In the genomic region with DNA sequence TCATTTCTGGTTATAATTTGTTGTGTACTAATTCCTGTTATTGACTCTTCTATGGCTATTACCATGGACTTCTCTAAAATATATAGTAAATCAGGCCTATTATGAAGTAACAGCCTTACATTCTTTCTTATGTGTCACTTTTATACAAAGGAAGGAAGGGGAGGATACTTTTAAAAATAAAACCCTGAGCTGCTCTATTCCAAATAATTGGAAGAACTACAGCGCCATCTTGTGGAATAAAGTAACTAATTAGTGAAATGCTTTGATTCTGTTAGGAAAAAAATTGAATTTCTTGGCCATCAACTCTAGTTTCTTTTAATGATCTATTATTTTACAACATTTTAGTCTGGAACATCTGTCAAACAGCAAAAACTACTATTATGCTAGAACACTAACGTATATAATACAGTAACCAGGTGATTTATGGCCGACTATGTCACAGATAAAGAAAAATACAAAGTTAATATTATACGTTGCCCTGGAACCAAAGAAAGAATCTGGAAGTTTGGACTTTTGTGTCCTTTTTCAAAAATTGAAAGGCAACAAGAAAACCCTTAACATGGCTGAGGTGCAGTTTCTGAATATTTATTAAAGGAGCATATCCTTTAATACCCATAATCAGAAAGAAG, we compare ENCODE assay signal across 9 cellular contexts. TPM values are rescaled to one million over a fixed set of nuclear protein-coding genes. Genes with fewer than 3 reads are reported as not detected.
A peak's percentile ranks its signal among the peaks of the same experiment; 100 is the strongest.
DNase-seq lines count a peak whose midpoint lies in the region; ATAC-seq and TF ChIP-seq lines count a peak whose summit lies in the region.
"Had no signal": no experiment of that assay in that cellular context is flagged by ENCODE, and none has a peak within 500 bp of the region (broad histone marks: within the 10 kb centered on the region; RNA-seq: fewer than 3 reads in every experiment).

No MANE protein-coding gene starts in this region.

- DNase-seq in EH (ENCODE audit: low read depth) (peak; percentile 62), NCI-H2227 treated with DMSO at 0.1 percent for 48 hours (lab: John Stamatoyannopoulos, UW) (peak; percentile 54), amniotic epithelial cell (ENCODE audit: low read depth) (peak; percentile 53), hepatic stellate cell (ENCODE audit: low spot score) (peak; percentile 19), stomach (no peak), T-helper 9 cell (no peak)
- DNase-seq: activated B cell treated with CpG ODN at 0.5 μM for 24 hours had no signal

- intact Hi-C loops in stomach (cut with DNase I; ENCODE audit: low total_unique reads) = no loop called here

- peaks cover 0 to 4% (median 0%) of the 10 kb centered on the region in 4 donors for H3K4me1 ChIP-seq in stomach

- H3K36me3 ChIP-seq in stomach = no peaks in the 10 kb centered on the region

- ATAC-seq in HG02884 (IDR thresholded peaks at IDR 0.05; ENCODE audit: unreplicated experiment) = peak; percentile 57
- no peak for ATAC-seq in HG03135 (IDR thresholded peaks at IDR 0.05; ENCODE audit: unreplicated experiment)

- no peaks in the 10 kb centered on the region for H3K9me3 ChIP-seq in stomach

- no peak for TF ChIP-seq EP300 in stomach (IDR thresholded peaks at IDR 0.05)

- no peak for TF ChIP-seq POLR2A in stomach (IDR thresholded peaks at IDR 0.05)

- H3K4me3 ChIP-seq in stomach = no peak overlapping the region

- TF ChIP-seq CTCF in stomach (IDR thresholded peaks at IDR 0.05) = peak in 5 of 7 experiments; percentile 19 to 56 (median 34)

- WGBS in stomach, 5 donors = 37 to 47% (median 39%) methylated on average over 4 of the region's 4 CpGs

- no peak overlapping the region for H3K27ac ChIP-seq in stomach

- H3K27me3 ChIP-seq in stomach = no peaks in the 10 kb centered on the region

RNA-seq across cellular contexts. Expression of gene NELL2, which starts 55.0 kb away (rescaled TPM):
- total RNA-seq in stomach = 100 to 1,000 TPM in 1 of 5 donors, 10 to 100 TPM in 1, 1 to 10 TPM in 3; 1.9 to 133 (median 3.5) TPM
- 1 to 10 TPM in 2 of 3 donors, under 1 TPM in 1; 0.50 to 3.4 (median 2.6) TPM for polyA plus RNA-seq in stomach
- total RNA-seq: activated B cell treated with CpG ODN at 0.5 μM for 24 hours had no signal

Comparison
In these comparisons a context has a peak if more than half of its experiments do, and no peak if none do; other contexts are left out.
1. DNase-seq: peak in EH (single experiment), NCI-H2227 treated with DMSO at 0.1 percent for 48 hours (single experiment), amniotic epithelial cell (single experiment) and hepatic stellate cell (single experiment); none in stomach (single experiment) and T-helper 9 cell (single experiment).